15 cellular contexts compared by ENCODE assay signal in genomic region chr12:45263587-45263986, GRCh38.
"Had no signal": no experiment of that assay in that cellular context is flagged by ENCODE, and none has a peak within 500 bp of the region (broad histone marks: within the 10 kb centered on the region; RNA-seq: fewer than 3 reads in every experiment).

No MANE protein-coding gene starts in this region.

- H3K9me3 ChIP-seq: left lung, ovary, SJCRH30, suprapubic skin, upper lobe of right lung had no signal

- H3K4me3 ChIP-seq: left lung, ovary, SJCRH30, suprapubic skin, upper lobe of right lung had no signal

- H3K27ac ChIP-seq: left lung, ovary, SJCRH30, suprapubic skin, upper lobe of right lung had no signal

- DNase-seq: activated CD4-positive, alpha-beta T cell treated with anti-CD3 and anti-CD28 coated beads, Interleukin-2, amount 50 U/mL, for 1 hour; activated CD8-positive, alpha-beta memory T cell treated with anti-CD3 and anti-CD28 coated beads, Interleukin-2, amount 50 U/mL, for 48 hours; activated effector memory CD4-positive, alpha-beta T cell treated with Interleukin-2 at 50 U/mL for 16 hours; activated naive CD4-positive, alpha-beta T cell treated with anti-CD3 and anti-CD28 coated beads, Interleukin-2, amount 50 U/mL, for 16 hours; activated T-cell treated with anti-CD3 and anti-CD28 coated beads, Interleukin-2, amount 50 U/mL, for 48 hours; effector CD8-positive, alpha-beta T cell; kidney; left lung; mammary epithelial cell; ovary; SJCRH30; stimulated activated naive CD8-positive, alpha-beta T cell treated with anti-CD3 and anti-CD28 coated beads, Interleukin-15, Interleukin-2, amounts not matched to agents 100 U/mL and 50 U/mL, for 24 hours; upper lobe of right lung had no signal

- H3K36me3 ChIP-seq: left lung, ovary, SJCRH30, suprapubic skin, upper lobe of right lung had no signal

- ATAC-seq: activated CD4-positive, CD25-positive, alpha-beta regulatory T cell treated with anti-CD3 and anti-CD28 coated beads, Interleukin-2, amount 50 U/mL, for 24 hours; left lung; stimulated activated naive CD8-positive, alpha-beta T cell treated with anti-CD3 and anti-CD28 coated beads, Interleukin-15, Interleukin-2, amounts not matched to agents 100 U/mL and 50 U/mL, for 24 hours; upper lobe of right lung had no signal

- H3K27me3 ChIP-seq: left lung, ovary, SJCRH30, suprapubic skin, upper lobe of right lung had no signal
